Comparison of ENCODE assay signal across 12 cellular contexts in genomic region chr15:68888419-68888818, GRCh38. TPM values are rescaled to one million over a fixed set of nuclear protein-coding genes. Genes with fewer than 3 reads are reported as not detected.
DNase-seq lines count a peak whose midpoint lies in the region; ATAC-seq and TF ChIP-seq lines count a peak whose summit lies in the region.
"Had no signal": no experiment of that assay in that cellular context is flagged by ENCODE, and none has a peak within 500 bp of the region (broad histone marks: within the 10 kb centered on the region; RNA-seq: fewer than 3 reads in every experiment).

No MANE protein-coding gene starts in this region.

- H3K4me1 Mint-ChIP-seq in MCF 10A (ENCODE audit: insufficient read depth, unreplicated experiment) = peaks cover 6% of the 10 kb centered on the region
- H3K4me1 Mint-ChIP-seq in activated CD4-positive, alpha-beta memory T cell treated with anti-CD3 and anti-CD28 coated beads, Interleukin-2, amount 10 ng/mL, durations not matched to agents 7 days and 5 days = peaks cover 2% of the 10 kb centered on the region
- no peaks in the 10 kb centered on the region for H3K4me1 Mint-ChIP-seq in glutamatergic neuron (ENCODE audit: low read depth, unreplicated experiment)

- H3K4me3 ChIP-seq in breast epithelium = no peak overlapping the region
- H3K4me3 ChIP-seq in psoas muscle = no peak overlapping the region
- H3K4me3 ChIP-seq: lung, pancreas had no signal

- H3K9me3 Mint-ChIP-seq in MCF 10A (ENCODE audit: unreplicated experiment) (no peaks in the 10 kb centered on the region), glutamatergic neuron (ENCODE audit: unreplicated experiment) (no peaks in the 10 kb centered on the region)
- no peaks in the 10 kb centered on the region for H3K9me3 Mint-ChIP-seq in activated CD4-positive, alpha-beta memory T cell treated with anti-CD3 and anti-CD28 coated beads, Interleukin-2, amount 10 ng/mL, durations not matched to agents 7 days and 5 days

- H3K36me3 Mint-ChIP-seq in MCF 10A (ENCODE audit: insufficient read depth, unreplicated experiment) (no peaks in the 10 kb centered on the region), glutamatergic neuron (ENCODE audit: unreplicated experiment) (peaks cover 2% of the 10 kb centered on the region)
- no peaks in the 10 kb centered on the region for H3K36me3 Mint-ChIP-seq in activated CD4-positive, alpha-beta memory T cell treated with anti-CD3 and anti-CD28 coated beads, Interleukin-2, amount 10 ng/mL, durations not matched to agents 7 days and 5 days (ENCODE audit: low read depth)

- H3K27ac ChIP-seq in breast epithelium (no peak overlapping the region), psoas muscle (no peak overlapping the region)
- H3K27ac ChIP-seq: pancreas had no signal

- ATAC-seq in stimulated activated naive CD8-positive, alpha-beta T cell treated with anti-CD3 and anti-CD28 coated beads, Interleukin-15, Interleukin-2, amounts not matched to agents 100 U/mL and 50 U/mL, for 24 hours = no peak
- no peak for ATAC-seq in GM18517 (IDR thresholded peaks at IDR 0.05; ENCODE audit: unreplicated experiment)
- no peak for ATAC-seq in psoas muscle
- ATAC-seq: pancreas had no signal

- H3K4me3 Mint-ChIP-seq in MCF 10A (ENCODE audit: unreplicated experiment) = no peak overlapping the region
- peak overlapping the region; percentile 28 for H3K4me3 Mint-ChIP-seq in activated CD4-positive, alpha-beta memory T cell treated with anti-CD3 and anti-CD28 coated beads, Interleukin-2, amount 10 ng/mL, durations not matched to agents 7 days and 5 days
- no peak overlapping the region for H3K4me3 Mint-ChIP-seq in glutamatergic neuron (ENCODE audit: unreplicated experiment)

- POLR2A ChIA-PET in MCF 10A (lab: Yijun Ruan, JAX) = interaction anchor here (0.6 kb wide), 1 partner anchor 11 kb away, joined by 3 read pairs; no protein-coding TSS in a partner anchor
- POLR2A ChIA-PET in activated CD4-positive, alpha-beta memory T cell treated with anti-CD3 and anti-CD28 coated beads, Interleukin-2, amount 10 ng/mL, durations not matched to agents 7 days and 5 days (lab: Charles Lee) = no interaction called here

- H3K9me3 ChIP-seq in breast epithelium (no peaks in the 10 kb centered on the region), psoas muscle (no peaks in the 10 kb centered on the region)
- H3K9me3 ChIP-seq: pancreas had no signal

- DNase-seq in MCF 10A (ENCODE audit: unreplicated experiment) (no peak), breast epithelium (ENCODE audit: low spot score in 2 of 2) (no peak), glutamatergic neuron (peak; percentile 21), NCI-H2171 treated with DMSO at 0.1 percent for 48 hours (lab: John Stamatoyannopoulos, UW) (no peak), psoas muscle (no peak)
- DNase-seq in activated CD4-positive, alpha-beta memory T cell treated with anti-CD3 and anti-CD28 coated beads, Interleukin-2, amount 10 ng/mL, durations not matched to agents 7 days and 5 days = no peak
- peak; percentile 6 for DNase-seq in stimulated activated naive CD8-positive, alpha-beta T cell treated with anti-CD3 and anti-CD28 coated beads, Interleukin-15, Interleukin-2, amounts not matched to agents 100 U/mL and 50 U/mL, for 24 hours
- DNase-seq: NCI-H1417 treated with DMSO at 0.1 percent for 48 hours, NCI-H524 treated with DMSO at 0.1 percent for 48 hours, pancreas had no signal

- CTCF ChIA-PET in MCF 10A (lab: Yijun Ruan, JAX) = interaction anchor here (1.1 kb wide), 1 partner anchor 14 kb away, joined by 3 read pairs; no protein-coding TSS in a partner anchor
- CTCF ChIA-PET in activated CD4-positive, alpha-beta memory T cell treated with anti-CD3 and anti-CD28 coated beads, Interleukin-2, amount 10 ng/mL, durations not matched to agents 7 days and 5 days (lab: Charles Lee) = interaction anchor here (1.2 kb wide), 1 partner anchor 329 kb away, joined by 5 read pairs; no protein-coding TSS in a partner anchor

- WGBS in psoas muscle, 3 donors = 63 to 76% (median 71%) methylated on average over 12 of the region's 12 CpGs

- BruUV-seq in MCF 10A (replicated peaks; lab: Mats Ljungman, UMichigan) = no TSS peak

- H3K27me3 ChIP-seq in breast epithelium (no peaks in the 10 kb centered on the region), psoas muscle (ENCODE audit: insufficient read depth in 3 of 3, low read length in 2 of 3) (no peaks in the 10 kb centered on the region)
- H3K27me3 ChIP-seq: pancreas had no signal

- peak overlapping the region; percentile 25 for H3K27ac Mint-ChIP-seq in MCF 10A (ENCODE audit: low read depth, unreplicated experiment)
- H3K27ac Mint-ChIP-seq in activated CD4-positive, alpha-beta memory T cell treated with anti-CD3 and anti-CD28 coated beads, Interleukin-2, amount 10 ng/mL, durations not matched to agents 7 days and 5 days = no peak overlapping the region
- H3K27ac Mint-ChIP-seq in glutamatergic neuron (ENCODE audit: unreplicated experiment) = no peak overlapping the region

- H3K27me3 Mint-ChIP-seq in MCF 10A (ENCODE audit: insufficient read depth, unreplicated experiment) (no peaks in the 10 kb centered on the region), glutamatergic neuron (ENCODE audit: unreplicated experiment) (no peaks in the 10 kb centered on the region)
- peaks cover 20% of the 10 kb centered on the region for H3K27me3 Mint-ChIP-seq in activated CD4-positive, alpha-beta memory T cell treated with anti-CD3 and anti-CD28 coated beads, Interleukin-2, amount 10 ng/mL, durations not matched to agents 7 days and 5 days

- H3K4me1 ChIP-seq in breast epithelium (no peaks in the 10 kb centered on the region), psoas muscle (peaks cover 11% of the 10 kb centered on the region)

- no peaks in the 10 kb centered on the region for H3K36me3 ChIP-seq in breast epithelium
- no peaks in the 10 kb centered on the region for H3K36me3 ChIP-seq in psoas muscle (ENCODE audit: insufficient read depth in 1 of 2, low read depth in 1 of 2)
- H3K36me3 ChIP-seq: pancreas had no signal

- TF ChIP-seq CTCF in MCF 10A (IDR thresholded peaks at IDR 0.05; ENCODE audit: unreplicated experiment) = no peak
- TF ChIP-seq CTCF in breast epithelium (IDR thresholded peaks at IDR 0.05) = no peak
- no peak for TF ChIP-seq CTCF in glutamatergic neuron (IDR thresholded peaks at IDR 0.05; ENCODE audit: partially characterized antibody, unreplicated experiment)
- TF ChIP-seq CTCF in psoas muscle (IDR thresholded peaks at IDR 0.05) = no peak

- intact Hi-C loops in MCF 10A (cut with micrococcal nuclease) (no loop called here), breast epithelium (cut with DNase I; ENCODE audit: low total_unique reads) (no loop called here), psoas muscle (cut with DNase I) (no loop called here)

- no peak for TF ChIP-seq POLR2A in breast epithelium (IDR thresholded peaks at IDR 0.05)

RNA-seq across cellular contexts. Expression of gene SPESP1, which starts 41.9 kb away (rescaled TPM):
- total RNA-seq in MCF 10A (2022) (16.8 and 17.6 TPM in 2 replicates), breast epithelium (1 to 10 TPM; 5.1 to 7.9 (median 6.1) TPM), glutamatergic neuron (ENCODE audit: unreplicated experiment) (not detected), psoas muscle (1 to 10 TPM in 2 of 4 donors, under 1 TPM in 2; 0.60 to 3.2 (median 1.7) TPM)
- 1 to 10 TPM; 1.1 TPM for total RNA-seq in activated CD4-positive, alpha-beta memory T cell treated with anti-CD3 and anti-CD28 coated beads, Interleukin-2, amount 10 ng/mL, durations not matched to agents 7 days and 5 days
- 1 to 10 TPM; 2.0 to 2.7 (median 2.5) TPM for polyA plus RNA-seq in psoas muscle

Comparison
In these comparisons a context has a peak if more than half of its experiments do, and no peak if none do; other contexts are left out.
1. DNase-seq: peak in glutamatergic neuron (single experiment) and stimulated activated naive CD8-positive, alpha-beta T cell treated with anti-CD3 and anti-CD28 coated beads, Interleukin-15, Interleukin-2, amounts not matched to agents 100 U/mL and 50 U/mL, for 24 hours (single experiment); none in MCF 10A (single experiment), breast epithelium (0 of 2), activated CD4-positive, alpha-beta memory T cell treated with anti-CD3 and anti-CD28 coated beads, Interleukin-2, amount 10 ng/mL, durations not matched to agents 7 days and 5 days (single experiment), NCI-H2171 treated with DMSO at 0.1 percent for 48 hours (single experiment) and psoas muscle (0 of 2).